In the genomic region with DNA sequence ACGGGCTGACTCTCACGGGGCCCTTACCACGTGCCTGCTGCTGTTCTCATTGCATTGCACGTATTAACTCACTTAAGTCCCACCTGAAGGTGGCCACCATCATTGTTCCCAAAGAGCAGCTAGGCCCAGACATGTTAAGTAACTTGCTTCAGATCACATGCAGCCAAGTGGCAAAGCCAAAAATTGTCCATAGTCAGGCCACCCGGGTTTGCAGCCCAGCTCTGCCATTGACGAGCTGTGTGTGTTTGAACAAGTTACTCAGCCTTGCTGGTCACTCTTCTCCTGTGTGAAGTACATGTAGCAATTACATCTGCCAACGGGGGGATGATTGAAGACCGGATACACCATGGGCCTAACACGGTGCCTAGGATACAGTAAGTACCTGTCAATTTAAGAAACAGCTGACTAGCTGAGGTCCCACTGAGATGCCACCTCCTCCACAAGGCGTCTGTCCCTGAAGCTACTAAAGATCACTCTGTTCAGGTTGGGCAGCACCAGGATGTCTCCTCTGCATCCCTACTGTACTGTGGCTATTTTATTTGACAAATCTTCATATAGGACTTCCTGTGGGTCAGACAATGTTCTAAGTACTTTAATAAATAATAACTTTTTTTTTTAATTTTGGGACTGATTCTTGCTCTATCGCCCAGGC, we compare ENCODE assay signal across 21 cellular contexts.
"Had no signal": no experiment of that assay in that cellular context is flagged by ENCODE, and none has a peak within 500 bp of the region (broad histone marks: within the 10 kb centered on the region; RNA-seq: fewer than 3 reads in every experiment).

No MANE protein-coding gene starts in this region.

- DNase-seq: IMR-90, Kasumi-1, MM.1S, NCI-H1092 treated with DMSO at 0.1 percent for 48 hours, NCI-H1436, NCI-H187, NCI-H2029, NCI-H2081 treated with DMSO at 0.1 percent for 48 hours, NCI-H2171, NCI-H226, NCI-H446, NCI-H510A, NCI-H524 treated with DMSO at 0.1 percent for 48 hours, NCI-H69, NCI-H774, PC-3, SHP77 had no signal

- ATAC-seq: Panc1, PC-3, SK-N-SH treated with all-trans-retinoic acid at 6 μM for 48 hours had no signal

- H3K4me2 ChIP-seq: KMS-11 had no signal

- H3K27ac ChIP-seq: KMS-11, RWPE1 had no signal

- H3K9ac ChIP-seq: KMS-11 had no signal
